Comparison of ENCODE assay signal across 2 cellular contexts in genomic region chr19:55573929-55574328, GRCh38.
A peak's percentile ranks its signal among the peaks of the same experiment; 100 is the strongest.
TF ChIP-seq lines count a peak whose summit lies in the region.

No MANE protein-coding gene starts in this region.

TF ChIP-seq in WTC11, 78 proteins besides CTCF, POLR2A, EP300 and RAD21:
- peak; percentile 98 for TF ChIP-seq HMGA2 (CRISPR knock-in tag; IDR thresholded peaks at IDR 0.05)

TF ChIP-seq in HepG2, 621 proteins besides CTCF, POLR2A, EP300 and RAD21:
- peak; percentile 49; the same call in 1 of the 2 replicates for TF ChIP-seq ZNF770 (CRISPR knock-in tag; IDR thresholded peaks at IDR 0.05)
